In genomic region chr4:69073375-69073774, GRCh38 we compare ENCODE assay signal across 9 cellular contexts. TPM values are rescaled to one million over a fixed set of nuclear protein-coding genes. Genes with fewer than 3 reads are reported as not detected.
"Had no signal": no experiment of that assay in that cellular context is flagged by ENCODE, and none has a peak within 500 bp of the region (broad histone marks: within the 10 kb centered on the region; RNA-seq: fewer than 3 reads in every experiment).

No MANE protein-coding gene starts in this region.

- DNase-seq: GDM1, GF-D8 had no signal

- H3K4me3 ChIP-seq: GM12878 had no signal

- FAIRE-seq: G401.6, GM12878, GM12891, GM12892, GM18507, GM19239 had no signal

RNA-seq across cellular contexts. Expression of gene UGT2B7, which starts 22.9 kb away (rescaled TPM):
- total RNA-seq: G401 had no signal
